ENCODE assay signal across 1 cellular context in the genomic region with DNA sequence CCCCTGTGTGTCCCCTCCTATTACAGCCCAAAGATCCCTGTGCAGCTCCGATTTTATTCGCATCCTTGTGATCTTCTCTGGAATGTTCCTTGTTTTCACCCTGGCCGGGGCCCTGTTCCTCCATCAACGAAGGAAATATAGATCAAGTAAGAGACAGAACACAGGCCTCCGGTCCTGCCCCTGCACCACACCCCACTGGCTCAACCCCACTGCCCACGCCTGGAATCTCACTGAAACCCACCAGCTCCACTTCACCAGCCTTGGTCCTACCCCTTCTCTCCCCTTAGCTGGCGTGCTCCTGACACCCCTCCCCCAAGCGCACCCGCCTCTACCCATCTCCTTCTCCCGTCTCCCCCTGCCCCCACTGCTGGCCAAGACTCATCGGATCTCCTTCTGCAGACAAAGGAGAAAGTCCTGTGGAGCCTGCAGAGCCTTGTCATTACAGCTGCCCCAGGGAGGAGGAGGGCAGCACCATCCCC.
A peak's percentile ranks its signal among the peaks of the same experiment; 100 is the strongest.
TF ChIP-seq lines count a peak whose summit lies in the region.

No MANE protein-coding gene starts in this region.

TF ChIP-seq in HepG2, 621 proteins besides CTCF, POLR2A, EP300 and RAD21 (continues in another document):
- no peak for TF ChIP-seq SNAPC4 (CRISPR knock-in tag; IDR thresholded peaks at IDR 0.05)
- TF ChIP-seq ZNF746 (CRISPR knock-in tag; IDR thresholded peaks at IDR 0.05), result no peak
- no peak for TF ChIP-seq MAFF (IDR thresholded peaks at IDR 0.05; ENCODE audit: low read depth, low read length)
- no peak for TF ChIP-seq ADNP (CRISPR knock-in tag; IDR thresholded peaks at IDR 0.05)
- no peak for TF ChIP-seq ELF1 (CRISPR knock-in tag; IDR thresholded peaks at IDR 0.05)
- TF ChIP-seq TBL1XR1 (IDR thresholded peaks at IDR 0.05; ENCODE audit: borderline replicate concordance, low read length, partially characterized antibody), result no peak
- TF ChIP-seq HMGA1 (CRISPR knock-in tag; conservative IDR thresholded peaks at IDR 0.05), result no peak
- TF ChIP-seq STAT6 (CRISPR knock-in tag; IDR thresholded peaks at IDR 0.05; ENCODE audit: borderline replicate concordance), result no peak
- TF ChIP-seq JUN (CRISPR knock-in tag; IDR thresholded peaks at IDR 0.05), result no peak
- peak; percentile 65; the same call in 1 of the 2 replicates for TF ChIP-seq BORCS8-MEF2B (CRISPR knock-in tag; IDR thresholded peaks at IDR 0.05)
- no peak for TF ChIP-seq MTF1 (CRISPR knock-in tag; IDR thresholded peaks at IDR 0.05)
- TF ChIP-seq DMTF1 (CRISPR knock-in tag; IDR thresholded peaks at IDR 0.05), result no peak
- no peak for TF ChIP-seq JUND (CRISPR knock-in tag; IDR thresholded peaks at IDR 0.05)
- no peak for TF ChIP-seq ZNF383 (CRISPR knock-in tag; IDR thresholded peaks at IDR 0.05; ENCODE audit: borderline replicate concordance)
- no peak for TF ChIP-seq ZNF224 (CRISPR knock-in tag; IDR thresholded peaks at IDR 0.05)
- TF ChIP-seq, protein P1, sequence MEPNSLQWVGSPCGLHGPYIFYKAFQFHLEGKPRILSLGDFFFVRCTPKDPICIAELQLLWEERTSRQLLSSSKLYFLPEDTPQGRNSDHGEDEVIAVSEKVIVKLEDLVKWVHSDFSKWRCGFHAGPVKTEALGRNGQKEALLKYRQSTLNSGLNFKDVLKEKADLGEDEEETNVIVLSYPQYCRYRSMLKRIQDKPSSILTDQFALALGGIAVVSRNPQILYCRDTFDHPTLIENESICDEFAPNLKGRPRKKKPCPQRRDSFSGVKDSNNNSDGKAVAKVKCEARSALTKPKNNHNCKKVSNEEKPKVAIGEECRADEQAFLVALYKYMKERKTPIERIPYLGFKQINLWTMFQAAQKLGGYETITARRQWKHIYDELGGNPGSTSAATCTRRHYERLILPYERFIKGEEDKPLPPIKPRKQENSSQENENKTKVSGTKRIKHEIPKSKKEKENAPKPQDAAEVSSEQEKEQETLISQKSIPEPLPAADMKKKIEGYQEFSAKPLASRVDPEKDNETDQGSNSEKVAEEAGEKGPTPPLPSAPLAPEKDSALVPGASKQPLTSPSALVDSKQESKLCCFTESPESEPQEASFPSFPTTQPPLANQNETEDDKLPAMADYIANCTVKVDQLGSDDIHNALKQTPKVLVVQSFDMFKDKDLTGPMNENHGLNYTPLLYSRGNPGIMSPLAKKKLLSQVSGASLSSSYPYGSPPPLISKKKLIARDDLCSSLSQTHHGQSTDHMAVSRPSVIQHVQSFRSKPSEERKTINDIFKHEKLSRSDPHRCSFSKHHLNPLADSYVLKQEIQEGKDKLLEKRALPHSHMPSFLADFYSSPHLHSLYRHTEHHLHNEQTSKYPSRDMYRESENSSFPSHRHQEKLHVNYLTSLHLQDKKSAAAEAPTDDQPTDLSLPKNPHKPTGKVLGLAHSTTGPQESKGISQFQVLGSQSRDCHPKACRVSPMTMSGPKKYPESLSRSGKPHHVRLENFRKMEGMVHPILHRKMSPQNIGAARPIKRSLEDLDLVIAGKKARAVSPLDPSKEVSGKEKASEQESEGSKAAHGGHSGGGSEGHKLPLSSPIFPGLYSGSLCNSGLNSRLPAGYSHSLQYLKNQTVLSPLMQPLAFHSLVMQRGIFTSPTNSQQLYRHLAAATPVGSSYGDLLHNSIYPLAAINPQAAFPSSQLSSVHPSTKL (CRISPR knock-in tag; IDR thresholded peaks at IDR 0.05), result no peak
- no peak for TF ChIP-seq MLXIP (CRISPR knock-in tag; IDR thresholded peaks at IDR 0.05; ENCODE audit: borderline replicate concordance)
- no peak for TF ChIP-seq ZNF496 (CRISPR knock-in tag; IDR thresholded peaks at IDR 0.05; ENCODE audit: insufficient replicate concordance)
- no peak for TF ChIP-seq FUBP1 (CRISPR knock-in tag; IDR thresholded peaks at IDR 0.05; ENCODE audit: borderline replicate concordance)
- TF ChIP-seq CCAR2 (optimal IDR thresholded peaks at IDR 0.05; ENCODE audit: low read depth, low read length), result no peak
- no peak for TF ChIP-seq THAP7 (CRISPR knock-in tag; IDR thresholded peaks at IDR 0.05)
- TF ChIP-seq HBP1 (CRISPR knock-in tag; IDR thresholded peaks at IDR 0.05; ENCODE audit: low read depth), result no peak
- TF ChIP-seq ZUFSP (CRISPR knock-in tag; IDR thresholded peaks at IDR 0.05; ENCODE audit: borderline replicate concordance), result no peak
